In genomic region chr17:61139219-61139618, GRCh38 we compare ENCODE assay signal across 8 cellular contexts.
DNase-seq lines count a peak whose midpoint lies in the region; ATAC-seq and TF ChIP-seq lines count a peak whose summit lies in the region.

No MANE protein-coding gene starts in this region.

- H3K27me3 ChIP-seq in BJ (ENCODE audit: control insufficient read depth, insufficient read depth, low read length), result no peaks in the 10 kb centered on the region

- no peaks in the 10 kb centered on the region for H3K36me3 ChIP-seq in BJ (ENCODE audit: control insufficient read depth, insufficient read depth, low read length)

- no peak overlapping the region for H3K4me3 ChIP-seq in BJ (ENCODE audit: low read depth, low read length)

- no peak for TF ChIP-seq CTCF in BJ (IDR thresholded peaks at IDR 0.05; ENCODE audit: insufficient read depth, low read depth, low read length)

- CTCF ChIA-PET in BJ (lab: Yijun Ruan, JAX), result no interaction called here

- peak; percentile 93 for ATAC-seq in GM21360 (IDR thresholded peaks at IDR 0.05; ENCODE audit: unreplicated experiment)
- peak; percentile 78 to 79 for ATAC-seq in activated CD4-positive, CD25-positive, alpha-beta regulatory T cell treated with anti-CD3 and anti-CD28 coated beads, Interleukin-2, amount 50 U/mL, for 24 hours

- POLR2A ChIA-PET in BJ (lab: Charles Lee), result no interaction called here

- DNase-seq in BJ (ENCODE audit: low read depth), result peak; percentile 35
- peak; percentile 44 for DNase-seq in HS-5 (ENCODE audit: low read depth)
- DNase-seq in epidermal melanocyte (ENCODE audit: insufficient read length, low spot score), result peak; percentile 23
- DNase-seq in stimulated activated CD4-positive, alpha-beta T cell treated with anti-CD3 and anti-CD28 coated beads, Interleukin-4, amount 100 ng/mL, for 48 hours (ENCODE audit: low read depth in 2 of 2), result peak; percentile 4 to 6
- DNase-seq in C1 segment of cervical spinal cord (lab: John Stamatoyannopoulos, UW), result no peak
- DNase-seq in NCI-H526 treated with DMSO at 0.1 percent for 48 hours (lab: John Stamatoyannopoulos, UW), result no peak

Comparison
In these comparisons a context has a peak if more than half of its experiments do, and no peak if none do; other contexts are left out.
1. DNase-seq: peak in BJ (single experiment), HS-5 (single experiment), epidermal melanocyte (single experiment) and stimulated activated CD4-positive, alpha-beta T cell treated with anti-CD3 and anti-CD28 coated beads, Interleukin-4, amount 100 ng/mL, for 48 hours (2 of 2); none in C1 segment of cervical spinal cord (0 of 14) and NCI-H526 treated with DMSO at 0.1 percent for 48 hours (single experiment).